Comparison of ENCODE assay signal across 1 cellular context in genomic region chr13:40317980-40318327, GRCh38.
TF ChIP-seq lines count a peak whose summit lies in the region.

No MANE protein-coding gene starts in this region.

TF ChIP-seq in H1, 55 proteins besides CTCF, POLR2A, EP300 and RAD21:
- TF ChIP-seq SAP30 (IDR thresholded peaks at IDR 0.05; ENCODE audit: insufficient read depth, insufficient replicate concordance, low read length) (no peak), TBP (IDR thresholded peaks at IDR 0.05; ENCODE audit: low read depth, low read length) (no peak), RFX5 (IDR thresholded peaks at IDR 0.05; ENCODE audit: borderline replicate concordance, low read depth, low read length) (no peak), CHD2 (IDR thresholded peaks at IDR 0.05; ENCODE audit: low read length) (no peak; the same call in 1 of the 2 replicates), JUND (IDR thresholded peaks at IDR 0.05; ENCODE audit: low read length) (no peak), TEAD4 (IDR thresholded peaks at IDR 0.05; ENCODE audit: low read depth, low read length) (no peak), SRF (IDR thresholded peaks at IDR 0.05; ENCODE audit: low read depth, low read length) (no peak)
